1 cellular context compared by ENCODE assay signal in genomic region chr1:32330558-32331127, GRCh38.
TF ChIP-seq lines count a peak whose summit lies in the region.

No MANE protein-coding gene starts in this region.

TF ChIP-seq in GM12878, 131 proteins besides CTCF, POLR2A, EP300 and RAD21:
- TF ChIP-seq POLR2AphosphoS5 (IDR thresholded peaks at IDR 0.05; ENCODE audit: low read length), result peak; percentile 34; the same call in 1 of the 2 replicates
- TF ChIP-seq NFXL1 (IDR thresholded peaks at IDR 0.05; ENCODE audit: borderline replicate concordance), result no peak
